In the genomic region with DNA sequence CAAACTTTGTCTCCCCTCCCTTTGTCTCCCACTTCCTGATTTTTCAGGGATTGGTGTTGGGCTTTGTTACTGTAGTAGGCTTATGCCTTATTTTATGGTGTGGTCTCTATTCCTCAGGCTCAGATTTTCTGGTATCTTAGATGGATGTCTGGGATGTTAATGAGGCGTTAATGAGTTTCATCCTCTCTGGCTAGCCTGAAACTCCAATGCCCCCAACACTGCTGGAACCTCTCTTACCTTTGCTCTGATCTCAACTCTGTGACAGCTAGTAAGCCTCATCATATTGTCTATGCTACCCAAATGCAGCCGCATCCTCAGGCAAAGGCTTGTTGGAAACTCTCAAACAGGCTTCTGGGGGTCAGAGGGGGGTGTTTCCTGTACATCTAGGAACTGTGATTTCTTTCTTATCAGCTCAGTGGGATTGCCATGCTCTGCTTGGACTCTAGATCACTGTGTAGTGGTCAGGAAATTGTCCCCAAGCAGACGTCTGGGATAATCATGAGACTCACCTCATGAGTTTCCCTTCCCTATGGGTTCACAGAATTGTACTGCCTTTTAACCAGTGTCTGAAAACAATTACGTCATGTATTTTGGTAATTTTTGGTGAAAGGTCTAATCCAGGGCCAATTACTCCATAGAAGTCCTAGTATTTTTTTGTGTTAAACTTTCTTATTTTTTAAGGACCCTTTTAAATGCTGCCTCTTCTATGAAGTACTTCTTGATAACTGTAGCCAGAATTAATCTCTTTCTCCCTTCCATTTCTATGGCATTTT, we compare ENCODE assay signal across 23 cellular contexts.
A peak's percentile ranks its signal among the peaks of the same experiment; 100 is the strongest.
DNase-seq lines count a peak whose midpoint lies in the region; ATAC-seq, FAIRE-seq and TF ChIP-seq lines count a peak whose summit lies in the region.
"Had no signal": no experiment of that assay in that cellular context is flagged by ENCODE, and none has a peak within 500 bp of the region (broad histone marks: within the 10 kb centered on the region; RNA-seq: fewer than 3 reads in every experiment).

No MANE protein-coding gene starts in this region.

- intact Hi-C loops in upper lobe of right lung (cut with DNase I): no loop called here

- no peak overlapping the region for H3K9ac ChIP-seq in H1 (replicated peaks in 1 of 4; ENCODE audit: extremely low read depth in 1 of 4, low read depth in 3 of 4, low read length in 3 of 4)
- H3K9ac ChIP-seq in mesendoderm (ENCODE audit: low read length): no peak overlapping the region
- H3K9ac ChIP-seq: BLaER1 treated with 17β-estradiol and CSF1 and Interleukin-3, amounts not matched to agents 10 nM and 100 nM had no signal

- H2BK15ac ChIP-seq in H1 (ENCODE audit: low read length) (no peak overlapping the region), mesendoderm (replicated peaks; ENCODE audit: low read depth) (peak overlapping the region; percentile 67)

- no peak for TF ChIP-seq RAD21 in H1 (IDR thresholded peaks at IDR 0.05 in 1 of 2, conservative IDR thresholded peaks at IDR 0.05 in 1 of 2; ENCODE audit: low read depth in 2 of 2, low read length in 2 of 2)

- CTCF ChIA-PET in WTC11 (lab: Charles Lee): no interaction called here
- CTCF ChIA-PET in H1 (lab: Charles Lee; ENCODE audit: partially characterized antibody): interaction anchor here (0.9 to 1.1 kb wide), 2 partner anchors 9 to 29 kb away, joined by 3 to 4 read pairs; no protein-coding TSS in a partner anchor

- H3K79me1 ChIP-seq in H1 (ENCODE audit: low read depth, low read length) (no peaks in the 10 kb centered on the region), mesendoderm (ENCODE audit: low read length) (no peaks in the 10 kb centered on the region)

- H4K5ac ChIP-seq in H1 (ENCODE audit: insufficient read length, low read depth, low read length) (no peak overlapping the region), mesendoderm (ENCODE audit: low read length) (no peak overlapping the region)

- no peak overlapping the region for H3K4ac ChIP-seq in H1 (replicated peaks; ENCODE audit: insufficient read length, low read depth, low read length)
- no peak overlapping the region for H3K4ac ChIP-seq in mesendoderm (ENCODE audit: low read depth, low read length)

- TF ChIP-seq CTCF in WTC11 (IDR thresholded peaks at IDR 0.05) (no peak), H1 (IDR thresholded peaks at IDR 0.05; ENCODE audit: control extremely low read depth in 1 of 3, insufficient read depth in 1 of 3, low read depth in 1 of 3, low read length in 3 of 3) (no peak), upper lobe of right lung (IDR thresholded peaks at IDR 0.05) (no peak)

- H3K14ac ChIP-seq in H1 (ENCODE audit: insufficient read length): no peak overlapping the region

- no peak overlapping the region for H3K27ac ChIP-seq in H1 (ENCODE audit: low read depth, low read length)
- H3K27ac ChIP-seq in mesendoderm (ENCODE audit: low read depth, low read length): peak overlapping the region; percentile 7
- H3K27ac ChIP-seq in upper lobe of right lung: no peak overlapping the region
- H3K27ac ChIP-seq: A549; BLaER1 treated with 17β-estradiol and CSF1 and Interleukin-3, amounts not matched to agents 10 nM and 100 nM had no signal

- no peaks in the 10 kb centered on the region for H3K9me3 ChIP-seq in H1 (ENCODE audit: insufficient read depth in 2 of 2, low read depth in 1 of 2, low read length in 1 of 2)
- H3K9me3 ChIP-seq in upper lobe of right lung: no peaks in the 10 kb centered on the region
- H3K9me3 ChIP-seq: A549, BE2C had no signal

- no peaks in the 10 kb centered on the region for H4K20me1 ChIP-seq in H1 (replicated peaks in 1 of 2; ENCODE audit: control insufficient read depth in 1 of 2, insufficient read depth in 2 of 2, low read length in 2 of 2)
- H4K20me1 ChIP-seq: BLaER1 treated with 17β-estradiol and CSF1 and Interleukin-3, amounts not matched to agents 10 nM and 100 nM had no signal

- H3K79me2 ChIP-seq in H1 (ENCODE audit: control insufficient read depth in 1 of 2, insufficient read depth in 2 of 2, low read length in 2 of 2): no peaks in the 10 kb centered on the region
- no peaks in the 10 kb centered on the region for H3K79me2 ChIP-seq in mesendoderm (ENCODE audit: control insufficient read depth, insufficient read depth, low read length)

- H3K27ac Mint-ChIP-seq in WTC11: 0 out of 2 replicates have a peak overlapping the region, but pooled peaks have one; percentile 43
- no peak overlapping the region for H3K27ac Mint-ChIP-seq in T-helper 2 cell treated with Interferon-gamma antibody and Interleukin-4, amounts not matched to agents 5 μg/mL and 100 μg/mL, for 36 hours
- H3K27ac Mint-ChIP-seq: CD14-positive monocyte; CD4-positive, alpha-beta memory T cell; H9 had no signal

- H2BK12ac ChIP-seq in H1 (ENCODE audit: low read depth, low read length): no peak overlapping the region

- DNase-seq in ELF-1 (ENCODE audit: low read depth, low spot score) (peak; percentile 5), WTC11 (ENCODE audit: low spot score) (no peak), H1 (ENCODE audit: low read depth in 1 of 2, low spot score in 2 of 2) (no peak), mesendoderm (peak; percentile 87), upper lobe of right lung (no peak), amygdala (lab: John Stamatoyannopoulos, UW) (no peak)
- no peak for DNase-seq in T-helper 2 cell treated with Interferon-gamma antibody and Interleukin-4, amounts not matched to agents 5 μg/mL and 100 μg/mL, for 36 hours (ENCODE audit: low spot score)
- DNase-seq: 8988T; ACHN; AML-193; BE2C; Calu3; CD4-positive, alpha-beta memory T cell; COR-L47; DMS53; DMS79 treated with DMSO at 0.1 percent for 48 hours; GOT3; H9 had no signal

- no peak overlapping the region for H3K4me3 Mint-ChIP-seq in WTC11
- H3K4me3 Mint-ChIP-seq in T-helper 2 cell treated with Interferon-gamma antibody and Interleukin-4, amounts not matched to agents 5 μg/mL and 100 μg/mL, for 36 hours: no peak overlapping the region
- H3K4me3 Mint-ChIP-seq: CD14-positive monocyte; CD4-positive, alpha-beta memory T cell; H9 had no signal

- no peak overlapping the region for H4K8ac ChIP-seq in H1 (ENCODE audit: extremely low read depth, insufficient read depth, low read length)
- no peak overlapping the region for H4K8ac ChIP-seq in mesendoderm (ENCODE audit: low read depth, low read length)

- H2BK5ac ChIP-seq in H1 (ENCODE audit: low read depth, low read length) (no peak overlapping the region), mesendoderm (ENCODE audit: low read length) (no peak overlapping the region)

- H3K9me3 Mint-ChIP-seq in WTC11: peaks cover 14% of the 10 kb centered on the region
- peaks cover 6% of the 10 kb centered on the region for H3K9me3 Mint-ChIP-seq in T-helper 2 cell treated with Interferon-gamma antibody and Interleukin-4, amounts not matched to agents 5 μg/mL and 100 μg/mL, for 36 hours

- H2AK5ac ChIP-seq in H1 (ENCODE audit: low read depth, low read length) (no peak overlapping the region), mesendoderm (ENCODE audit: low read length) (no peak overlapping the region)

- no peak overlapping the region for H3K4me3 ChIP-seq in H1 (ENCODE audit: extremely low read depth in 1 of 4, insufficient read depth in 2 of 4, low read depth in 3 of 4, low read length in 4 of 4)
- H3K4me3 ChIP-seq in mesendoderm (ENCODE audit: low read length): no peak overlapping the region
- no peak overlapping the region for H3K4me3 ChIP-seq in upper lobe of right lung
- H3K4me3 ChIP-seq: A549; BLaER1 treated with 17β-estradiol and CSF1 and Interleukin-3, amounts not matched to agents 10 nM and 100 nM had no signal

- H3K27me3 Mint-ChIP-seq in WTC11 (ENCODE audit: low read depth): peaks cover 3% of the 10 kb centered on the region; the same call in 1 of the 2 replicates
- no peaks in the 10 kb centered on the region for H3K27me3 Mint-ChIP-seq in T-helper 2 cell treated with Interferon-gamma antibody and Interleukin-4, amounts not matched to agents 5 μg/mL and 100 μg/mL, for 36 hours (ENCODE audit: low read depth)
- H3K27me3 Mint-ChIP-seq: CD4-positive, alpha-beta memory T cell had no signal

- no peak for TF ChIP-seq EP300 in H1 (IDR thresholded peaks at IDR 0.05; ENCODE audit: borderline replicate concordance in 1 of 2, low read depth in 2 of 2, low read length in 2 of 2)

- peaks cover 9% of the 10 kb centered on the region for H3K36me3 Mint-ChIP-seq in WTC11
- no peaks in the 10 kb centered on the region for H3K36me3 Mint-ChIP-seq in T-helper 2 cell treated with Interferon-gamma antibody and Interleukin-4, amounts not matched to agents 5 μg/mL and 100 μg/mL, for 36 hours (ENCODE audit: low read depth)
- H3K36me3 Mint-ChIP-seq: CD14-positive monocyte; CD4-positive, alpha-beta memory T cell had no signal

- no peak overlapping the region for H4K91ac ChIP-seq in H1 (replicated peaks; ENCODE audit: insufficient read length, low read length)

- H3K4me1 ChIP-seq in H1 (replicated peaks in 1 of 4; ENCODE audit: control insufficient read depth in 3 of 4, insufficient read depth in 4 of 4, low read length in 3 of 4) (no peaks in the 10 kb centered on the region), mesendoderm (ENCODE audit: control insufficient read depth, low read depth, low read length) (no peaks in the 10 kb centered on the region), upper lobe of right lung (no peaks in the 10 kb centered on the region)
- H3K4me1 ChIP-seq: A549; BE2C; BLaER1 treated with 17β-estradiol and CSF1 and Interleukin-3, amounts not matched to agents 10 nM and 100 nM had no signal

- H3K27me3 ChIP-seq in H1 (replicated peaks in 1 of 4; ENCODE audit: control insufficient read depth in 3 of 4, extremely low read depth in 1 of 4, insufficient read depth in 3 of 4, low read length in 3 of 4): no peaks in the 10 kb centered on the region
- H3K27me3 ChIP-seq in mesendoderm (ENCODE audit: insufficient read depth, low read length, poor library complexity): no peaks in the 10 kb centered on the region
- H3K27me3 ChIP-seq in upper lobe of right lung: no peaks in the 10 kb centered on the region
- H3K27me3 ChIP-seq: BE2C; BLaER1 treated with 17β-estradiol and CSF1 and Interleukin-3, amounts not matched to agents 10 nM and 100 nM had no signal

- ATAC-seq in WTC11 (no peak), upper lobe of right lung (no peak)
- ATAC-seq: A549, HCT116 had no signal

- no peak overlapping the region for H2BK20ac ChIP-seq in H1 (ENCODE audit: low read length)

- no peak for TF ChIP-seq POLR2A in H1 (IDR thresholded peaks at IDR 0.05; ENCODE audit: control extremely low read depth in 1 of 2, low read depth in 2 of 2, low read length in 2 of 2)

- 0 out of 2 replicates have a peak overlapping the region, but pooled peaks have one; percentile 7 for H2AFZ ChIP-seq in H1 (ENCODE audit: low read length)

- H3K23ac ChIP-seq in H1 (ENCODE audit: insufficient read length) (no peak overlapping the region), mesendoderm (ENCODE audit: low read length) (no peak overlapping the region)

- no peaks in the 10 kb centered on the region for H3K36me3 ChIP-seq in H1 (ENCODE audit: control insufficient read depth in 2 of 4, insufficient read depth in 4 of 4, low read length in 3 of 4)
- no peaks in the 10 kb centered on the region for H3K36me3 ChIP-seq in mesendoderm (ENCODE audit: control insufficient read depth, insufficient read depth, low read length)
- H3K36me3 ChIP-seq in upper lobe of right lung: no peaks in the 10 kb centered on the region
- H3K36me3 ChIP-seq: BE2C; BLaER1 treated with 17β-estradiol and CSF1 and Interleukin-3, amounts not matched to agents 10 nM and 100 nM had no signal

- POLR2A ChIA-PET in WTC11 (lab: Charles Lee): no interaction called here
- POLR2A ChIA-PET in H1 (lab: Charles Lee; ENCODE audit: partially characterized antibody): no interaction called here

- H3K56ac ChIP-seq in H1 (replicated peaks; ENCODE audit: insufficient read length, low read depth, low read length) (no peak overlapping the region), mesendoderm (ENCODE audit: low read length) (no peak overlapping the region)

- H3K4me2 ChIP-seq in H1 (ENCODE audit: insufficient read depth in 1 of 2, low read depth in 2 of 2, low read length in 2 of 2): no peak overlapping the region
- no peak overlapping the region for H3K4me2 ChIP-seq in mesendoderm (ENCODE audit: low read length)
- H3K4me2 ChIP-seq: A549; BLaER1 treated with 17β-estradiol and CSF1 and Interleukin-3, amounts not matched to agents 10 nM and 100 nM had no signal

- H3K23me2 ChIP-seq in H1 (ENCODE audit: low read depth, low read length): no peaks in the 10 kb centered on the region

- H2BK120ac ChIP-seq in H1 (replicated peaks; ENCODE audit: low read depth, low read length): no peak overlapping the region
- H2BK120ac ChIP-seq in mesendoderm (ENCODE audit: low read depth, low read length): no peak overlapping the region

- FAIRE-seq in H1 (lab: Jason Lieb, UNC): no peak
- FAIRE-seq: G401.6 had no signal

- H3K18ac ChIP-seq in H1 (ENCODE audit: extremely low read depth, low read length) (no peak overlapping the region), mesendoderm (ENCODE audit: low read length) (peak overlapping the region; percentile 45)

- H3K4me1 Mint-ChIP-seq in WTC11: peaks cover 7% of the 10 kb centered on the region
- peaks cover under 1% of the 10 kb centered on the region for H3K4me1 Mint-ChIP-seq in T-helper 2 cell treated with Interferon-gamma antibody and Interleukin-4, amounts not matched to agents 5 μg/mL and 100 μg/mL, for 36 hours (ENCODE audit: low read depth)
- H3K4me1 Mint-ChIP-seq: CD14-positive monocyte; CD4-positive, alpha-beta memory T cell had no signal

- 97% methylated on average over 4 of the region's 4 CpGs; no CpG with 5 or more reads in 1 of the 2 experiments for WGBS in H1 (ENCODE audit: extremely low coverage in 1 of 2, insufficient coverage in 1 of 2, insufficient read length in 1 of 2, insufficient replicate concordance in 2 of 2, low coverage in 1 of 2, low lambda C conversion rate in 2 of 2, missing lambda C conversion rate in 1 of 2), 2 experiments
- WGBS in mesendoderm (ENCODE audit: extremely low coverage, insufficient coverage, low lambda C conversion rate): no CpG with 5 or more reads among the region's 4 CpGs

Comparison
In these comparisons a context has a peak if more than half of its experiments do, and no peak if none do; other contexts are left out.
1. DNase-seq: peak in ELF-1 (single experiment) and mesendoderm (single experiment); none in WTC11 (single experiment), H1 (0 of 2), upper lobe of right lung (single experiment), T-helper 2 cell treated with Interferon-gamma antibody and Interleukin-4, amounts not matched to agents 5 μg/mL and 100 μg/mL, for 36 hours (single experiment) and amygdala (0 of 56).